ENCODE assay signal across 1 cellular context in genomic region chr9:128191406-128192046, GRCh38.
TF ChIP-seq lines count a peak whose summit lies in the region.

Gene CIZ1, minus strand, starts transcription at chr9:128191572. Its CDS starts 715 bp downstream, at chr9:128190857.

TF ChIP-seq in HepG2, 621 proteins besides CTCF, POLR2A, EP300 and RAD21 (continued from another document and continues in another):
- no peak for TF ChIP-seq ZBTB40 (IDR thresholded peaks at IDR 0.05)
- TF ChIP-seq ZBTB40 (CRISPR knock-in tag; IDR thresholded peaks at IDR 0.05): peak; percentile 54; the same call in 1 of the 2 replicates
- TF ChIP-seq ZFP36L2 (CRISPR knock-in tag; IDR thresholded peaks at IDR 0.05): no peak
- TF ChIP-seq FOXP4 (CRISPR knock-in tag; IDR thresholded peaks at IDR 0.05): no peak
- no peak for TF ChIP-seq ZNF232 (CRISPR knock-in tag; IDR thresholded peaks at IDR 0.05; ENCODE audit: borderline replicate concordance)
- TF ChIP-seq SMC3 (IDR thresholded peaks at IDR 0.05; ENCODE audit: low read length): no peak
- TF ChIP-seq ZNF317 (CRISPR knock-in tag; IDR thresholded peaks at IDR 0.05): no peak
- TF ChIP-seq CHD4 (IDR thresholded peaks at IDR 0.05; ENCODE audit: borderline replicate concordance, low read length): no peak
- TF ChIP-seq PCBP1 (IDR thresholded peaks at IDR 0.05; ENCODE audit: borderline replicate concordance, low read depth, low read length): 0 out of 2 replicates have a peak, but pooled peaks have one; percentile 19
- no peak; the same call in 1 of the 2 replicates for TF ChIP-seq ZNF501 (CRISPR knock-in tag; IDR thresholded peaks at IDR 0.05)
- no peak for TF ChIP-seq ZNF496 (CRISPR knock-in tag; IDR thresholded peaks at IDR 0.05; ENCODE audit: insufficient replicate concordance)
- no peak for TF ChIP-seq ZNF75D (CRISPR knock-in tag; IDR thresholded peaks at IDR 0.05; ENCODE audit: borderline replicate concordance)
- TF ChIP-seq ZNF564 (CRISPR knock-in tag; IDR thresholded peaks at IDR 0.05): peak; percentile 70; the same call in 1 of the 2 replicates
- TF ChIP-seq RARG (CRISPR knock-in tag; IDR thresholded peaks at IDR 0.05; ENCODE audit: low read depth): no peak; the same call in 1 of the 2 replicates
- no peak for TF ChIP-seq THAP8 (CRISPR knock-in tag; IDR thresholded peaks at IDR 0.05; ENCODE audit: borderline replicate concordance)
- no peak for TF ChIP-seq HOMEZ (CRISPR knock-in tag; IDR thresholded peaks at IDR 0.05; ENCODE audit: low read depth)
- TF ChIP-seq KDM2A (CRISPR knock-in tag; IDR thresholded peaks at IDR 0.05; ENCODE audit: borderline replicate concordance, low read depth): peak; percentile 76
- TF ChIP-seq ZSCAN12 (CRISPR knock-in tag; IDR thresholded peaks at IDR 0.05): no peak
- peak; percentile 44; the same call in 1 of the 2 replicates for TF ChIP-seq GMEB1 (CRISPR knock-in tag; IDR thresholded peaks at IDR 0.05; ENCODE audit: borderline replicate concordance)
- TF ChIP-seq ZNF512 (CRISPR knock-in tag; IDR thresholded peaks at IDR 0.05): no peak
- TF ChIP-seq ZMYM2 (CRISPR knock-in tag; IDR thresholded peaks at IDR 0.05): 0 out of 2 replicates have a peak, but pooled peaks have one; percentile 37
- TF ChIP-seq ZNF703 (CRISPR knock-in tag; IDR thresholded peaks at IDR 0.05; ENCODE audit: borderline replicate concordance): peak; percentile 81
- no peak for TF ChIP-seq NFE2L1 (CRISPR knock-in tag; IDR thresholded peaks at IDR 0.05; ENCODE audit: borderline replicate concordance)
- TF ChIP-seq ZNF574 (CRISPR knock-in tag; IDR thresholded peaks at IDR 0.05): peak; percentile 99
- peak; percentile 47; the same call in 1 of the 2 replicates for TF ChIP-seq CREB3 (CRISPR knock-in tag; IDR thresholded peaks at IDR 0.05)
- TF ChIP-seq TRAFD1 (CRISPR knock-in tag; IDR thresholded peaks at IDR 0.05; ENCODE audit: borderline replicate concordance): peak; percentile 26; the same call in 1 of the 2 replicates
- peak; percentile 51 for TF ChIP-seq YY1 (IDR thresholded peaks at IDR 0.05; ENCODE audit: insufficient read depth, insufficient replicate concordance, low read depth, low read length)
- no peak for TF ChIP-seq GPN1 (CRISPR knock-in tag; IDR thresholded peaks at IDR 0.05; ENCODE audit: borderline replicate concordance)
